In the genomic region with DNA sequence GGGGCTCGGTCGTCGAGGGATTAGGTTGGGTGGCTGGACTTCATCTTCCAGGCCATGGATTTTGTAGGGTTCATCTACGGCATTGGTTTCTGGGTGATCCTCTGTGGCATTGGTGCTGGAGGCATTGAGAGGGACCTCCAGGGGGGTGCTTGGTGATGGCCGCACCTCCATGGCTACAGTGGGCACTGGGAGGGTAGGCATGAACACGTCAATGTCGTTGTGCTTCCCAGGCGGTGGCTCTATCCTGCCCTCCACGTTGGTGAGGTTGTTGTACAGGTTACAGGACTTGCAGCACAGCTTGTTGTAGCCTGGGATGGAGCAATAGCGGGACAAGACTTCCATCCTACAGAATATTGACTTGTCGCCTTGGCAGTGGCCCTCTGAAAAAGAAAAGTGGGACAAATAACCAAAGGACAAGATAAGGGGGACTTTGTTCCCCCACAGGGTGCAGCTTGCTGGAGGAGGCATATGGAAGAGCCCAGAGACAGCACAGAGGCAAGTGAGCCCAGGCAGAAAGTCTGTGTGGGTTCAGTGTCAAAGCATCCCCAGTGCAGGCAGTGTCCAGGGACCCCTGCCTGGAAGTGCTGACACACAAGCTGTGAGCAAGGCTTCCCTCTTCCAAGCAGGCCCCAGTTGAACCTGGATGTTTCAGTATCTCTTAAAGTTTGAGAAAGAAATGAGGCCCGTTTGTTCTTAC, we compare ENCODE assay signal across 18 cellular contexts.
"Had no signal": no experiment of that assay in that cellular context is flagged by ENCODE, and none has a peak within 500 bp of the region (broad histone marks: within the 10 kb centered on the region; RNA-seq: fewer than 3 reads in every experiment).

No MANE protein-coding gene starts in this region.

- H3K27me3 Mint-ChIP-seq: activated CD8-positive, alpha-beta memory T cell treated with anti-CD3 and anti-CD28 coated beads, Interleukin-2, amount 10 ng/mL, durations not matched to agents 7 days and 5 days; activated naive CD8-positive, alpha-beta T cell treated with anti-CD3 and anti-CD28 coated beads, Interleukin-2, amount 10 ng/mL, durations not matched to agents 7 days and 5 days; activated T-helper 17 cell treated with anti-CD3 and anti-CD28 coated beads, Interleukin-2, amount 50 U/mL, for 72 hours; progenitor cell of endocrine pancreas; stimulated activated naive CD8-positive, alpha-beta T cell treated with anti-CD3 and anti-CD28 coated beads, Interleukin-15, amount 100 ng/mL, for 72 hours had no signal

- H3K36me3 Mint-ChIP-seq: activated CD8-positive, alpha-beta memory T cell treated with anti-CD3 and anti-CD28 coated beads, Interleukin-2, amount 10 ng/mL, durations not matched to agents 7 days and 5 days; activated naive CD8-positive, alpha-beta T cell treated with anti-CD3 and anti-CD28 coated beads, Interleukin-2, amount 10 ng/mL, durations not matched to agents 7 days and 5 days had no signal

- H3K4me3 ChIP-seq: dorsolateral prefrontal cortex, skin epidermis, upper lobe of left lung had no signal

- DNase-seq: activated CD4-positive, alpha-beta T cell treated with anti-CD3 and anti-CD28 coated beads, Interleukin-2, amount 50 U/mL, for 4 hours; activated CD8-positive, alpha-beta memory T cell treated with anti-CD3 and anti-CD28 coated beads, Interleukin-2, amount 10 ng/mL, durations not matched to agents 7 days and 5 days; activated naive CD4-positive, alpha-beta T cell treated with Interleukin-2 at 50 U/mL for 16 hours; activated naive CD8-positive, alpha-beta T cell treated with anti-CD3 and anti-CD28 coated beads, Interleukin-2, amount 10 ng/mL, durations not matched to agents 7 days and 5 days; amygdala; dorsolateral prefrontal cortex; erythroblast; nephron progenitor cell; nucleus accumbens; stimulated activated CD4-positive, alpha-beta T cell treated with anti-CD3 and anti-CD28 coated beads, Interleukin-4, amount 100 ng/mL, for 1 hour; stimulated activated naive CD8-positive, alpha-beta T cell treated with anti-CD3 and anti-CD28 coated beads, Interleukin-15, amount 100 ng/mL, for 72 hours; SW 1271; WERI-Rb-1 had no signal

- H3K4me3 Mint-ChIP-seq: activated CD8-positive, alpha-beta memory T cell treated with anti-CD3 and anti-CD28 coated beads, Interleukin-2, amount 10 ng/mL, durations not matched to agents 7 days and 5 days; activated naive CD8-positive, alpha-beta T cell treated with anti-CD3 and anti-CD28 coated beads, Interleukin-2, amount 10 ng/mL, durations not matched to agents 7 days and 5 days; activated T-helper 17 cell treated with anti-CD3 and anti-CD28 coated beads, Interleukin-2, amount 50 U/mL, for 72 hours; mesothelial cell of epicardium; nephron progenitor cell; stimulated activated naive CD8-positive, alpha-beta T cell treated with anti-CD3 and anti-CD28 coated beads, Interleukin-15, amount 100 ng/mL, for 72 hours had no signal

- H3K27ac Mint-ChIP-seq: activated CD8-positive, alpha-beta memory T cell treated with anti-CD3 and anti-CD28 coated beads, Interleukin-2, amount 10 ng/mL, durations not matched to agents 7 days and 5 days; activated naive CD8-positive, alpha-beta T cell treated with anti-CD3 and anti-CD28 coated beads, Interleukin-2, amount 10 ng/mL, durations not matched to agents 7 days and 5 days; activated T-helper 17 cell treated with anti-CD3 and anti-CD28 coated beads, Interleukin-2, amount 50 U/mL, for 72 hours; mesothelial cell of epicardium; nephron progenitor cell; progenitor cell of endocrine pancreas; stimulated activated naive CD8-positive, alpha-beta T cell treated with anti-CD3 and anti-CD28 coated beads, Interleukin-15, amount 100 ng/mL, for 72 hours had no signal

- ATAC-seq: activated CD8-positive, alpha-beta memory T cell treated with anti-CD3 and anti-CD28 coated beads, Interleukin-2, amount 10 ng/mL, durations not matched to agents 7 days and 5 days; activated T-helper 17 cell treated with anti-CD3 and anti-CD28 coated beads, Interleukin-2, amount 50 U/mL, for 72 hours; stimulated activated naive CD8-positive, alpha-beta T cell treated with anti-CD3 and anti-CD28 coated beads, Interleukin-15, amount 100 ng/mL, for 72 hours had no signal

- H3K27me3 ChIP-seq: dorsolateral prefrontal cortex, upper lobe of left lung had no signal

- H3K4me1 ChIP-seq: upper lobe of left lung had no signal

- H3K4me1 Mint-ChIP-seq: activated CD8-positive, alpha-beta memory T cell treated with anti-CD3 and anti-CD28 coated beads, Interleukin-2, amount 10 ng/mL, durations not matched to agents 7 days and 5 days; activated naive CD8-positive, alpha-beta T cell treated with anti-CD3 and anti-CD28 coated beads, Interleukin-2, amount 10 ng/mL, durations not matched to agents 7 days and 5 days; activated T-helper 17 cell treated with anti-CD3 and anti-CD28 coated beads, Interleukin-2, amount 50 U/mL, for 72 hours; mesothelial cell of epicardium; nephron progenitor cell; stimulated activated naive CD8-positive, alpha-beta T cell treated with anti-CD3 and anti-CD28 coated beads, Interleukin-15, amount 100 ng/mL, for 72 hours had no signal

- H3K36me3 ChIP-seq: WERI-Rb-1 had no signal

- H3K27ac ChIP-seq: dorsolateral prefrontal cortex, skin epidermis, upper lobe of left lung, WERI-Rb-1 had no signal
